Comparison of ENCODE assay signal across 29 cellular contexts in genomic region chr4:85092536-85092935, GRCh38.
DNase-seq lines count a peak whose midpoint lies in the region; TF ChIP-seq lines count a peak whose summit lies in the region.
"Had no signal": no experiment of that assay in that cellular context is flagged by ENCODE, and none has a peak within 500 bp of the region (broad histone marks: within the 10 kb centered on the region; RNA-seq: fewer than 3 reads in every experiment).

No MANE protein-coding gene starts in this region.

- no peak for TF ChIP-seq CTCF in GM10266 (IDR thresholded peaks at IDR 0.05; ENCODE audit: control insufficient read depth, insufficient read depth, low read depth, missing control alignments)
- no peak for TF ChIP-seq CTCF in breast epithelium (IDR thresholded peaks at IDR 0.05)

- no peaks in the 10 kb centered on the region for H3K4me1 ChIP-seq in breast epithelium
- H3K4me1 ChIP-seq: colonic mucosa, pancreas, vagina had no signal

- intact Hi-C loops in breast epithelium (cut with DNase I; ENCODE audit: low total_unique reads) = no loop called here

- H3K27me3 ChIP-seq in breast epithelium = no peaks in the 10 kb centered on the region
- H3K27me3 ChIP-seq: colonic mucosa, pancreas, vagina had no signal

- H3K36me3 ChIP-seq in breast epithelium = no peaks in the 10 kb centered on the region
- H3K36me3 ChIP-seq: colonic mucosa, pancreas, vagina had no signal

- H3K27ac ChIP-seq in breast epithelium = no peak overlapping the region
- H3K27ac ChIP-seq: 22Rv1, colonic mucosa, pancreas, vagina had no signal

- no peak for TF ChIP-seq POLR2A in breast epithelium (IDR thresholded peaks at IDR 0.05)

- DNase-seq in DMS79 treated with DMSO at 0.1 percent for 48 hours (lab: John Stamatoyannopoulos, UW) (peak; percentile 20), DMS79 (lab: John Stamatoyannopoulos, UW) (no peak), NCI-H2029 (lab: John Stamatoyannopoulos, UW) (peak; percentile 70), NCI-H524 treated with DMSO at 0.1 percent for 48 hours (lab: John Stamatoyannopoulos, UW) (peak; percentile 51), left kidney (ENCODE audit: low read depth, low spot score) (peak; percentile 33), GM10266 (ENCODE audit: extremely low spot score) (no peak), breast epithelium (ENCODE audit: low spot score in 2 of 2) (no peak)
- DNase-seq in activated CD8-positive, alpha-beta memory T cell treated with anti-CD3 and anti-CD28 coated beads for 24 hours = no peak
- DNase-seq: activated CD4-positive, CD25-positive, alpha-beta regulatory T cell treated with anti-CD3 and anti-CD28 coated beads, Interleukin-2, amount 50 U/mL, for 72 hours; activated CD8-positive, alpha-beta T cell treated with anti-CD3 and anti-CD28 coated beads for 36 hours; CD4-positive, CD25-positive, alpha-beta regulatory T cell; colonic mucosa; effector memory CD4-positive, alpha-beta T cell; foreskin melanocyte; hippocampal formation; IMR-90; left cardiac atrium; NCI-H146; NCI-H526; pancreas; RPMI8226; SK-N-SH; stimulated activated CD4-positive, alpha-beta T cell treated with anti-CD3 and anti-CD28 coated beads, Interleukin-1b, Interleukin-23, amount 100 ng/mL, for 48 hours; stimulated activated CD8-positive, alpha-beta memory T cell treated with anti-CD3 and anti-CD28 coated beads, Interleukin-4, amount 100 ng/mL, for 48 hours; stimulated activated naive CD8-positive, alpha-beta T cell treated with anti-CD3 and anti-CD28 coated beads, Interleukin-15, amount 100 ng/mL, for 72 hours; T-helper 17 cell had no signal

- peaks cover 0 to 4% of the 10 kb centered on the region in 2 donors for H3K9me3 ChIP-seq in breast epithelium
- H3K9me3 ChIP-seq: colonic mucosa, pancreas, SK-N-SH, vagina had no signal

- H3K4me3 ChIP-seq in breast epithelium = no peak overlapping the region
- H3K4me3 ChIP-seq: colonic mucosa, pancreas, smooth muscle cell, vagina had no signal

Comparison
In these comparisons a context has a peak if more than half of its experiments do, and no peak if none do; other contexts are left out.
1. DNase-seq: peak in DMS79 treated with DMSO at 0.1 percent for 48 hours (single experiment), NCI-H2029 (single experiment), NCI-H524 treated with DMSO at 0.1 percent for 48 hours (single experiment) and left kidney (single experiment); none in DMS79 (single experiment), activated CD8-positive, alpha-beta memory T cell treated with anti-CD3 and anti-CD28 coated beads for 24 hours (single experiment), GM10266 (single experiment) and breast epithelium (0 of 2).